In genomic region chr3:194080473-194080872, GRCh38 we compare ENCODE assay signal across 20 cellular contexts.
"Had no signal": no experiment of that assay in that cellular context is flagged by ENCODE, and none has a peak within 500 bp of the region (broad histone marks: within the 10 kb centered on the region; RNA-seq: fewer than 3 reads in every experiment).

No MANE protein-coding gene starts in this region.

- H3K4me3 ChIP-seq: breast epithelium, gastroesophageal sphincter, heart right ventricle, lung, tibial artery had no signal

- H3K4me3 Mint-ChIP-seq: activated CD4-positive, alpha-beta memory T cell treated with anti-CD3 and anti-CD28 coated beads for 36 hours; activated naive CD8-positive, alpha-beta T cell; activated T-cell treated with anti-CD3 and anti-CD28 coated beads, Interleukin-2, amount 50 U/mL, for 4 hours; effector memory CD8-positive, alpha-beta T cell; naive B cell; stimulated activated naive B cell treated with anti-CD40 and anti-IgM and Interleukin-4, amounts not matched to agents 10 μg/mL and 1 μg/mL and 100 μg/mL, for 72 hours had no signal

- FAIRE-seq: islet of Langerhans had no signal

- H3K27me3 ChIP-seq: breast epithelium, gastroesophageal sphincter had no signal

- H3K4me1 ChIP-seq: breast epithelium had no signal

- H3K36me3 ChIP-seq: breast epithelium, gastroesophageal sphincter, heart right ventricle, neutrophil, tibial artery had no signal

- H3K9me3 ChIP-seq: breast epithelium, gastroesophageal sphincter, heart right ventricle, neutrophil, tibial artery had no signal

- H3K27ac ChIP-seq: breast epithelium, gastroesophageal sphincter, heart right ventricle, neutrophil, tibial artery, VCaP had no signal

- H3K36me3 Mint-ChIP-seq: activated CD4-positive, alpha-beta memory T cell treated with anti-CD3 and anti-CD28 coated beads for 36 hours; activated naive CD8-positive, alpha-beta T cell; naive B cell; stimulated activated naive B cell treated with anti-CD40 and anti-IgM and Interleukin-4, amounts not matched to agents 10 μg/mL and 1 μg/mL and 100 μg/mL, for 72 hours had no signal

- ATAC-seq: activated T-cell treated with anti-CD3 and anti-CD28 coated beads, Interleukin-2, amount 50 U/mL, for 4 hours; effector memory CD8-positive, alpha-beta T cell; gastroesophageal sphincter; stimulated activated naive B cell treated with anti-CD40 and anti-IgM and Interleukin-4, amounts not matched to agents 10 μg/mL and 1 μg/mL and 100 μg/mL, for 72 hours had no signal

- H3K9me3 Mint-ChIP-seq: activated CD4-positive, alpha-beta memory T cell treated with anti-CD3 and anti-CD28 coated beads for 36 hours; activated T-cell treated with anti-CD3 and anti-CD28 coated beads, Interleukin-2, amount 50 U/mL, for 4 hours; effector memory CD8-positive, alpha-beta T cell; naive B cell; stimulated activated naive B cell treated with anti-CD40 and anti-IgM and Interleukin-4, amounts not matched to agents 10 μg/mL and 1 μg/mL and 100 μg/mL, for 72 hours had no signal

- DNase-seq: activated CD4-positive, alpha-beta memory T cell treated with anti-CD3 and anti-CD28 coated beads for 36 hours; activated effector memory CD4-positive, alpha-beta T cell treated with anti-CD3 and anti-CD28 coated beads, Interleukin-2, amount 50 U/mL, for 16 hours; activated T-cell treated with anti-CD3 and anti-CD28 coated beads, Interleukin-2, amount 50 U/mL, for 4 hours; dermis blood vessel endothelial cell; effector memory CD8-positive, alpha-beta T cell; heart right ventricle; midbrain; naive B cell; retina; stimulated activated CD4-positive, alpha-beta T cell treated with anti-CD3 and anti-CD28 coated beads, Interleukin-2, amount 100 ng/mL, for 48 hours; stimulated activated naive B cell treated with anti-CD40 and anti-IgM and Interleukin-4, amounts not matched to agents 10 μg/mL and 1 μg/mL and 100 μg/mL, for 72 hours; T-helper 1 cell; tibial artery had no signal

- H3K27ac Mint-ChIP-seq: activated CD4-positive, alpha-beta memory T cell treated with anti-CD3 and anti-CD28 coated beads for 36 hours; activated naive CD8-positive, alpha-beta T cell; effector memory CD8-positive, alpha-beta T cell had no signal
